ENCODE assay signal across 1 cellular context in genomic region chr2:69253893-69254292, GRCh38.
TF ChIP-seq lines count a peak whose summit lies in the region.

No MANE protein-coding gene starts in this region.

TF ChIP-seq in SK-N-SH, 30 proteins besides CTCF, POLR2A, EP300 and RAD21 (continued from another document):
- TF ChIP-seq PBX3 (IDR thresholded peaks at IDR 0.05) (peak; percentile 99), SMC3 (IDR thresholded peaks at IDR 0.05; ENCODE audit: low read depth, low read length) (no peak), TAF1 (IDR thresholded peaks at IDR 0.05; ENCODE audit: borderline replicate concordance, low read depth, low read length) (peak; percentile 7; the same call in 1 of the 2 replicates), YY1 (IDR thresholded peaks at IDR 0.05; ENCODE audit: low read depth) (no peak), MAX (IDR thresholded peaks at IDR 0.05; ENCODE audit: low read depth) (peak; percentile 74), EZH2phosphoT487 (IDR thresholded peaks at IDR 0.05; ENCODE audit: borderline replicate concordance, low read depth) (no peak)
TF ChIP-seq in SK-N-SH: peak in this region for 17.
